20 cellular contexts compared by ENCODE assay signal in genomic region chr2:17059452-17059851, GRCh38.
"Had no signal": no experiment of that assay in that cellular context is flagged by ENCODE, and none has a peak within 500 bp of the region (broad histone marks: within the 10 kb centered on the region; RNA-seq: fewer than 3 reads in every experiment).

No MANE protein-coding gene starts in this region.

- H3K4me3 ChIP-seq: body of pancreas, lung, right atrium auricular region, suprapubic skin had no signal

- H3K9me3 Mint-ChIP-seq: activated CD4-positive, alpha-beta T cell treated with anti-CD3 and anti-CD28 coated beads, Interleukin-2, amount 10 ng/mL, durations not matched to agents 24 days and 14 days; T-helper 2 cell treated with Interferon-gamma antibody and Interleukin-4, amounts not matched to agents 5 μg/mL and 100 μg/mL, for 36 hours had no signal

- H3K36me3 ChIP-seq: right atrium auricular region, suprapubic skin had no signal

- H3K27ac ChIP-seq: body of pancreas, right atrium auricular region, suprapubic skin had no signal

- H3K27ac Mint-ChIP-seq: activated CD4-positive, alpha-beta T cell treated with anti-CD3 and anti-CD28 coated beads, Interleukin-2, amount 10 ng/mL, durations not matched to agents 24 days and 14 days; activated naive CD4-positive, alpha-beta T cell treated with anti-CD3 and anti-CD28 coated beads, Interleukin-2, amount 50 U/mL, for 72 hours; activated T-cell treated with anti-CD3 and anti-CD28 coated beads, Interleukin-2, amount 50 U/mL, for 72 hours; naive thymus-derived CD4-positive, alpha-beta T cell; stimulated activated naive CD8-positive, alpha-beta T cell treated with anti-CD3 and anti-CD28 coated beads, Interleukin-15, Interleukin-2, amounts not matched to agents 100 ng/mL and 50 ng/mL, for 24 hours; T-helper 2 cell treated with Interferon-gamma antibody and Interleukin-4, amounts not matched to agents 5 μg/mL and 100 μg/mL, for 36 hours had no signal

- H3K4me1 ChIP-seq: right atrium auricular region, suprapubic skin had no signal

- ATAC-seq: activated naive CD4-positive, alpha-beta T cell treated with anti-CD3 and anti-CD28 coated beads, Interleukin-2, amount 50 U/mL, for 72 hours; activated T-cell treated with anti-CD3 and anti-CD28 coated beads, Interleukin-2, amount 50 U/mL, for 72 hours; body of pancreas; naive thymus-derived CD4-positive, alpha-beta T cell had no signal

- H3K4me1 Mint-ChIP-seq: activated CD4-positive, alpha-beta T cell treated with anti-CD3 and anti-CD28 coated beads, Interleukin-2, amount 10 ng/mL, durations not matched to agents 24 days and 14 days; central memory CD8-positive, alpha-beta T cell; naive thymus-derived CD4-positive, alpha-beta T cell had no signal

- H3K27me3 ChIP-seq: body of pancreas, right atrium auricular region, suprapubic skin had no signal

- H3K27me3 Mint-ChIP-seq: activated CD4-positive, alpha-beta T cell treated with anti-CD3 and anti-CD28 coated beads, Interleukin-2, amount 10 ng/mL, durations not matched to agents 24 days and 14 days; central memory CD8-positive, alpha-beta T cell; naive thymus-derived CD4-positive, alpha-beta T cell; stimulated activated naive CD8-positive, alpha-beta T cell treated with anti-CD3 and anti-CD28 coated beads, Interleukin-15, Interleukin-2, amounts not matched to agents 100 ng/mL and 50 ng/mL, for 24 hours had no signal

- H3K9me3 ChIP-seq: body of pancreas, right atrium auricular region, suprapubic skin had no signal

- DNase-seq: activated CD4-positive, alpha-beta T cell treated with anti-CD3 and anti-CD28 coated beads, Interleukin-2, amount 10 ng/mL, durations not matched to agents 24 days and 14 days; activated CD4-positive, CD25-positive, alpha-beta regulatory T cell; activated CD8-positive, alpha-beta memory T cell treated with anti-CD3 and anti-CD28 coated beads, Interleukin-2, amount 50 U/mL, for 48 hours; activated gamma-delta T cell; activated T-cell treated with anti-CD3 and anti-CD28 coated beads, Interleukin-2, amount 50 U/mL, for 72 hours; body of pancreas; cortex of kidney; effector memory CD4-positive, alpha-beta T cell; foreskin melanocyte; midbrain; naive thymus-derived CD4-positive, alpha-beta T cell; nucleus accumbens; posterior cingulate gyrus had no signal

- H3K36me3 Mint-ChIP-seq: activated naive CD4-positive, alpha-beta T cell treated with anti-CD3 and anti-CD28 coated beads, Interleukin-2, amount 50 U/mL, for 72 hours; naive thymus-derived CD4-positive, alpha-beta T cell had no signal

- H3K4me3 Mint-ChIP-seq: activated CD4-positive, alpha-beta T cell treated with anti-CD3 and anti-CD28 coated beads, Interleukin-2, amount 10 ng/mL, durations not matched to agents 24 days and 14 days; activated T-cell treated with anti-CD3 and anti-CD28 coated beads, Interleukin-2, amount 50 U/mL, for 72 hours; central memory CD8-positive, alpha-beta T cell; naive thymus-derived CD4-positive, alpha-beta T cell; stimulated activated naive CD8-positive, alpha-beta T cell treated with anti-CD3 and anti-CD28 coated beads, Interleukin-15, Interleukin-2, amounts not matched to agents 100 ng/mL and 50 ng/mL, for 24 hours; T-helper 2 cell treated with Interferon-gamma antibody and Interleukin-4, amounts not matched to agents 5 μg/mL and 100 μg/mL, for 36 hours had no signal
